Comparison of ENCODE assay signal across 15 cellular contexts in the genomic region with DNA sequence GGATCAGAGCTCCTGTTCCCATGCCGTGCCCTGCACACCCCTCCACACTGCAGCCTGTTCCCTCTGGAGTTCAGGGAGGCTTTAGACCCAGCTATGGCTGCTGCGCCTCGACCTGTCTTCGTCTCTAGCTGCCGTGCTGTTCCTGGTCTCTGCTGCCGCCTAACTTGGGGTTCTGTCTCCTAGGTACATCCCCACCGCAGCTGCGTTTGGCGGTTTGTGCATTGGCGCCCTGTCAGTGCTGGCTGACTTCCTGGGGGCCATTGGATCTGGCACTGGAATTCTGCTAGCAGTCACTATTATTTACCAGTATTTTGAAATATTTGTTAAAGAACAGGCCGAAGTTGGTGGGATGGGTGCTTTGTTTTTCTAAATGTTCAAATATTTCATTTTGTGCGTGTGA.
"Had no signal": no experiment of that assay in that cellular context is flagged by ENCODE, and none has a peak within 500 bp of the region (broad histone marks: within the 10 kb centered on the region; RNA-seq: fewer than 3 reads in every experiment).

No MANE protein-coding gene starts in this region.

- H3K9me3 ChIP-seq: gastrocnemius medialis, heart left ventricle, neutrophil, suprapubic skin, upper lobe of left lung had no signal

- H3K4me1 ChIP-seq: gastrocnemius medialis, suprapubic skin, upper lobe of left lung had no signal

- H3K4me3 ChIP-seq: gastrocnemius medialis, heart left ventricle, suprapubic skin, upper lobe of left lung had no signal

- H3K9me3 Mint-ChIP-seq: activated CD4-positive, alpha-beta T cell treated with anti-CD3 and anti-CD28 coated beads, Interleukin-2, amount 10 ng/mL, durations not matched to agents 24 days and 14 days; activated naive CD4-positive, alpha-beta T cell treated with anti-CD3 and anti-CD28 coated beads, Interleukin-2, amount 50 U/mL, for 24 hours; activated T-helper 2 cell treated with anti-CD3 and anti-CD28 coated beads, Interferon-gamma antibody, Interleukin-2, Interleukin-4, amounts not matched to agents 10 μg/mL and 5 μg/mL and 100 μg/mL, durations not matched to agents 14 hours and 24 hours and 36 hours; naive B cell had no signal

- DNase-seq: activated CD4-positive, alpha-beta T cell treated with anti-CD3 and anti-CD28 coated beads, Interleukin-2, amount 10 ng/mL, durations not matched to agents 24 days and 14 days; activated CD8-positive, alpha-beta memory T cell treated with anti-CD3 and anti-CD28 coated beads for 24 hours; erythroblast; gastrocnemius medialis; heart left ventricle; left cardiac atrium; naive B cell; stimulated activated CD4-positive, alpha-beta T cell treated with anti-CD3 and anti-CD28 coated beads, Interleukin-12 subunit alpha, Interleukin-12 subunit beta, amount 100 ng/mL, for 4 hours; stimulated activated naive CD4-positive, alpha-beta T cell; T-helper 17 cell; upper lobe of left lung had no signal

- H3K27me3 Mint-ChIP-seq: activated CD4-positive, alpha-beta T cell treated with anti-CD3 and anti-CD28 coated beads, Interleukin-2, amount 10 ng/mL, durations not matched to agents 24 days and 14 days; activated naive CD4-positive, alpha-beta T cell treated with anti-CD3 and anti-CD28 coated beads, Interleukin-2, amount 50 U/mL, for 24 hours; naive B cell; T-helper 17 cell had no signal

- H3K27me3 ChIP-seq: gastrocnemius medialis, heart left ventricle, suprapubic skin, upper lobe of left lung had no signal

- ATAC-seq: gastrocnemius medialis, heart left ventricle, left cardiac atrium, T-helper 17 cell had no signal

- H3K27ac Mint-ChIP-seq: activated CD4-positive, alpha-beta T cell treated with anti-CD3 and anti-CD28 coated beads, Interleukin-2, amount 10 ng/mL, durations not matched to agents 24 days and 14 days; activated naive CD4-positive, alpha-beta T cell treated with anti-CD3 and anti-CD28 coated beads, Interleukin-2, amount 50 U/mL, for 24 hours; activated T-helper 2 cell treated with anti-CD3 and anti-CD28 coated beads, Interferon-gamma antibody, Interleukin-2, Interleukin-4, amounts not matched to agents 10 μg/mL and 5 μg/mL and 100 μg/mL, durations not matched to agents 14 hours and 24 hours and 36 hours had no signal

- H3K4me1 Mint-ChIP-seq: activated CD4-positive, alpha-beta T cell treated with anti-CD3 and anti-CD28 coated beads, Interleukin-2, amount 10 ng/mL, durations not matched to agents 24 days and 14 days; activated naive CD4-positive, alpha-beta T cell treated with anti-CD3 and anti-CD28 coated beads, Interleukin-2, amount 50 U/mL, for 24 hours; naive B cell; T-helper 17 cell had no signal

- H3K27ac ChIP-seq: gastrocnemius medialis, heart left ventricle, neutrophil, suprapubic skin, upper lobe of left lung had no signal

- H3K4me3 Mint-ChIP-seq: activated CD4-positive, alpha-beta T cell treated with anti-CD3 and anti-CD28 coated beads, Interleukin-2, amount 10 ng/mL, durations not matched to agents 24 days and 14 days; activated naive CD4-positive, alpha-beta T cell treated with anti-CD3 and anti-CD28 coated beads, Interleukin-2, amount 50 U/mL, for 24 hours; naive B cell; T-helper 17 cell had no signal
